In the genomic region with DNA sequence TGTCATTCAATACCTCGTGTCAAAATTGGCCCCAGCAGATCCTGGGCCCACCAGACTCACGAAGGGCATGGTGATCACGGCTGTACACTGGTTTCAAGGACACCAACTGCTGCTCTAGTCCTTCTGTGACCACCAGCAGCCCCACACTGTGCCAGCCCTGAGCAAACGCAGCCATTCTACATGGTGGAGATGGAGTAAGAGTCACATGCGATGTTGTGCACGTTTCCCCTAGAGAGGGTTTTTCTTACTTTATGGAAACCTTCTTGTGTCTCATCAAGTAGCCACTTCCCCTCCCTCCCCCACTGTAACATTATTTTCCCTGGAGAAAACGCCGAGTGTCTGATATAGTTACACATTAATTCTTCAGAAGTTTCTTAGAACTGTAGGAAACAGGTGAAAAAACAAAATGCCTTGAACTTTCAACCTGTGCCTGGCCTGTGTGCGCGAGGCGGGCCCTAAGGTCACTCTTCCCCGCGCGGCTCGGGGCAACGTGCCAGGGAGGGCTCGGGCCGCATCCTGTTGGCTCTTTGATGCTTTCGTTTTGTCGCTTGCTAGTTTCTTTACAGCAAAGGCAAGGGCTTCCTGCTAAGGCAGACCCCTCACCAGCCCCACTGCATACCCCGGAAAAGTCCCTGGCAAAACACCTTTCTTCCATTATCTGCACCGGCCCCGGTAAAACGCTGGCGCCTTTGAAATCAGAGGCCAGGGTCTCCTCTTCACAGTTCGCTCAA, we compare ENCODE assay signal across 1 cellular context.
TF ChIP-seq lines count a peak whose summit lies in the region.

No MANE protein-coding gene starts in this region.

TF ChIP-seq in HepG2, 621 proteins besides CTCF, POLR2A, EP300 and RAD21 (continued from another document and continues in another):
- TF ChIP-seq, protein P1, sequence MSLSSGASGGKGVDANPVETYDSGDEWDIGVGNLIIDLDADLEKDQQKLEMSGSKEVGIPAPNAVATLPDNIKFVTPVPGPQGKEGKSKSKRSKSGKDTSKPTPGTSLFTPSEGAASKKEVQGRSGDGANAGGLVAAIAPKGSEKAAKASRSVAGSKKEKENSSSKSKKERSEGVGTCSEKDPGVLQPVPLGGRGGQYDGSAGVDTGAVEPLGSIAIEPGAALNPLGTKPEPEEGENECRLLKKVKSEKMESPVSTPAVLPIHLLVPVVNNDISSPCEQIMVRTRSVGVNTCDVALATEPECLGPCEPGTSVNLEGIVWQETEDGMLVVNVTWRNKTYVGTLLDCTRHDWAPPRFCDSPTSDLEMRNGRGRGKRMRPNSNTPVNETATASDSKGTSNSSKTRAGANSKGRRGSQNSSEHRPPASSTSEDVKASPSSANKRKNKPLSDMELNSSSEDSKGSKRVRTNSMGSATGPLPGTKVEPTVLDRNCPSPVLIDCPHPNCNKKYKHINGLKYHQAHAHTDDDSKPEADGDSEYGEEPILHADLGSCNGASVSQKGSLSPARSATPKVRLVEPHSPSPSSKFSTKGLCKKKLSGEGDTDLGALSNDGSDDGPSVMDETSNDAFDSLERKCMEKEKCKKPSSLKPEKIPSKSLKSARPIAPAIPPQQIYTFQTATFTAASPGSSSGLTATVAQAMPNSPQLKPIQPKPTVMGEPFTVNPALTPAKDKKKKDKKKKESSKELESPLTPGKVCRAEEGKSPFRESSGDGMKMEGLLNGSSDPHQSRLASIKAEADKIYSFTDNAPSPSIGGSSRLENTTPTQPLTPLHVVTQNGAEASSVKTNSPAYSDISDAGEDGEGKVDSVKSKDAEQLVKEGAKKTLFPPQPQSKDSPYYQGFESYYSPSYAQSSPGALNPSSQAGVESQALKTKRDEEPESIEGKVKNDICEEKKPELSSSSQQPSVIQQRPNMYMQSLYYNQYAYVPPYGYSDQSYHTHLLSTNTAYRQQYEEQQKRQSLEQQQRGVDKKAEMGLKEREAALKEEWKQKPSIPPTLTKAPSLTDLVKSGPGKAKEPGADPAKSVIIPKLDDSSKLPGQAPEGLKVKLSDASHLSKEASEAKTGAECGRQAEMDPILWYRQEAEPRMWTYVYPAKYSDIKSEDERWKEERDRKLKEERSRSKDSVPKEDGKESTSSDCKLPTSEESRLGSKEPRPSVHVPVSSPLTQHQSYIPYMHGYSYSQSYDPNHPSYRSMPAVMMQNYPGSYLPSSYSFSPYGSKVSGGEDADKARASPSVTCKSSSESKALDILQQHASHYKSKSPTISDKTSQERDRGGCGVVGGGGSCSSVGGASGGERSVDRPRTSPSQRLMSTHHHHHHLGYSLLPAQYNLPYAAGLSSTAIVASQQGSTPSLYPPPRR (CRISPR knock-in tag; IDR thresholded peaks at IDR 0.05; ENCODE audit: borderline replicate concordance) = peak; percentile 76; the same call in 1 of the 2 replicates
- TF ChIP-seq ZFX (CRISPR knock-in tag; IDR thresholded peaks at IDR 0.05; ENCODE audit: low read depth) (peak; percentile 69; the same call in 1 of the 2 replicates), SMAD3 (CRISPR knock-in tag; IDR thresholded peaks at IDR 0.05) (peak; percentile 48; the same call in 1 of the 2 replicates), PHF8 (CRISPR knock-in tag; IDR thresholded peaks at IDR 0.05) (peak; percentile 35; the same call in 1 of the 2 replicates), BORCS8-MEF2B (CRISPR knock-in tag; IDR thresholded peaks at IDR 0.05) (0 out of 2 replicates have a peak, but pooled peaks have one; percentile 56), PHF21A (CRISPR knock-in tag; IDR thresholded peaks at IDR 0.05) (peak; percentile 48; the same call in 1 of the 2 replicates), RARA (CRISPR knock-in tag; IDR thresholded peaks at IDR 0.05) (peak; percentile 92), ZNF441 (CRISPR knock-in tag; IDR thresholded peaks at IDR 0.05; ENCODE audit: borderline replicate concordance) (peak; percentile 49; the same call in 1 of the 2 replicates), AGO1 (IDR thresholded peaks at IDR 0.05; ENCODE audit: low read depth, low read length, poor library complexity, severe bottlenecking) (no peak), HOXA5 (CRISPR knock-in tag; IDR thresholded peaks at IDR 0.05) (peak; percentile 70), SPEN (CRISPR knock-in tag; IDR thresholded peaks at IDR 0.05; ENCODE audit: low read depth) (peak; percentile 63; the same call in 1 of the 2 replicates), SAP130 (CRISPR knock-in tag; IDR thresholded peaks at IDR 0.05; ENCODE audit: low read depth) (peak; percentile 46; the same call in 1 of the 2 replicates), ZNF230 (CRISPR knock-in tag; IDR thresholded peaks at IDR 0.05) (peak; percentile 67), ELF4 (CRISPR knock-in tag; IDR thresholded peaks at IDR 0.05; ENCODE audit: borderline replicate concordance) (0 out of 2 replicates have a peak, but pooled peaks have one; percentile 57), SOX13 (IDR thresholded peaks at IDR 0.05) (no peak), SOX13 (CRISPR knock-in tag; conservative IDR thresholded peaks at IDR 0.05 in 1 of 2, IDR thresholded peaks at IDR 0.05 in 1 of 2) (peak in 1 of 2 experiments; percentile 57; a peak in 1 of 4 replicates), ZNF563 (CRISPR knock-in tag; IDR thresholded peaks at IDR 0.05) (peak; percentile 70; the same call in 1 of the 2 replicates), ZNF878 (CRISPR knock-in tag; IDR thresholded peaks at IDR 0.05) (0 out of 2 replicates have a peak, but pooled peaks have one; percentile 26), DPF2 (CRISPR knock-in tag; IDR thresholded peaks at IDR 0.05; ENCODE audit: borderline replicate concordance, low read depth) (peak; percentile 68; the same call in 1 of the 2 replicates), ZNF292 (CRISPR knock-in tag; IDR thresholded peaks at IDR 0.05; ENCODE audit: borderline replicate concordance, low read depth) (peak; percentile 63; the same call in 1 of the 2 replicates), HOXD1 (CRISPR knock-in tag; IDR thresholded peaks at IDR 0.05) (no peak), ZNF891 (CRISPR knock-in tag; IDR thresholded peaks at IDR 0.05) (no peak), NCOR1 (IDR thresholded peaks at IDR 0.05; ENCODE audit: borderline replicate concordance, low read length) (peak; percentile 72; the same call in 1 of the 2 replicates), PPARG (CRISPR knock-in tag; conservative IDR thresholded peaks at IDR 0.05) (peak; percentile 35; the same call in 1 of the 2 replicates), CENPT (CRISPR knock-in tag; IDR thresholded peaks at IDR 0.05; ENCODE audit: low read depth) (no peak), ZNF30 (CRISPR knock-in tag; IDR thresholded peaks at IDR 0.05) (0 out of 2 replicates have a peak, but pooled peaks have one; percentile 30), CBX1 (IDR thresholded peaks at IDR 0.05; ENCODE audit: low read depth) (no peak)
- TF ChIP-seq, protein P2, sequence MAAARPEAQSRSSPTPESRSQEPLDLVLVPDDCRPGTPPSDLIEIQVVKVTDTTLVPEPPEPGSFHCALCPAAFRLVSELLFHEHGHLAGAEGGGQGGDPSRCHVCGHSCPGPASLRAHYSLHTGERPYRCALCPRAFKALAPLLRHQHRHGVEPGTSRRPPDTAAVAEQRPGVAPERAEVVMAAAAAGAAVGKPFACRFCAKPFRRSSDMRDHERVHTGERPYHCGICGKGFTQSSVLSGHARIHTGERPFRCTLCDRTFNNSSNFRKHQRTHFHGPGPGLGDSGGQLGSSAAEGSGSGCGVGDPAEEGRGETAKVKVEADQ (CRISPR knock-in tag; IDR thresholded peaks at IDR 0.05; ENCODE audit: borderline replicate concordance) = no peak
- TF ChIP-seq, protein P3, sequence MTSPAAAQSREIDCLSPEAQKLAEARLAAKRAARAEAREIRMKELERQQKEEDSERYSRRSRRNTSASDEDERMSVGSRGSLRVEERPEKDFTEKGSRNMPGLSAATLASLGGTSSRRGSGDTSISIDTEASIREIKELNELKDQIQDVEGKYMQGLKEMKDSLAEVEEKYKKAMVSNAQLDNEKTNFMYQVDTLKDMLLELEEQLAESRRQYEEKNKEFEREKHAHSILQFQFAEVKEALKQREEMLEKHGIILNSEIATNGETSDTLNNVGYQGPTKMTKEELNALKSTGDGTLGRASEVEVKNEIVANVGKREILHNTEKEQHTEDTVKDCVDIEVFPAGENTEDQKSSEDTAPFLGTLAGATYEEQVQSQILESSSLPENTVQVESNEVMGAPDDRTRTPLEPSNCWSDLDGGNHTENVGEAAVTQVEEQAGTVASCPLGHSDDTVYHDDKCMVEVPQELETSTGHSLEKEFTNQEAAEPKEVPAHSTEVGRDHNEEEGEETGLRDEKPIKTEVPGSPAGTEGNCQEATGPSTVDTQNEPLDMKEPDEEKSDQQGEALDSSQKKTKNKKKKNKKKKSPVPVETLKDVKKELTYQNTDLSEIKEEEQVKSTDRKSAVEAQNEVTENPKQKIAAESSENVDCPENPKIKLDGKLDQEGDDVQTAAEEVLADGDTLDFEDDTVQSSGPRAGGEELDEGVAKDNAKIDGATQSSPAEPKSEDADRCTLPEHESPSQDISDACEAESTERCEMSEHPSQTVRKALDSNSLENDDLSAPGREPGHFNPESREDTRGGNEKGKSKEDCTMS (CRISPR knock-in tag; conservative IDR thresholded peaks at IDR 0.05) = no peak
- TF ChIP-seq, protein P4, sequence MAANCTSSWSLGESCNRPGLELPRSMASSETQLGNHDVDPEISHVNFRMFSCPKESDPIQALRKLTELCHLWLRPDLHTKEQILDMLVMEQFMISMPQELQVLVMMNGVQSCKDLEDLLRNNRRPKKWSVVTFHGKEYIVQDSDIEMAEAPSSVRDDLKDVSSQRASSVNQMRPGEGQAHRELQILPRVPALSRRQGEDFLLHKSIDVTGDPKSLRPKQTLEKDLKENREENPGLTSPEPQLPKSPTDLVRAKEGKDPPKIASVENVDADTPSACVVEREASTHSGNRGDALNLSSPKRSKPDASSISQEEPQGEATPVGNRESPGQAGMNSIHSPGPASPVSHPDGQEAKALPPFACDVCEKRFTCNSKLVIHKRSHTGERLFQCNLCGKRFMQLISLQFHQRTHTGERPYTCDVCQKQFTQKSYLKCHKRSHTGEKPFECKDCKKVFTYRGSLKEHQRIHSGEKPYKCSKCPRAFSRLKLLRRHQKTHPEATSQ (CRISPR knock-in tag; IDR thresholded peaks at IDR 0.05; ENCODE audit: borderline replicate concordance) = peak; percentile 47; the same call in 1 of the 2 replicates
- TF ChIP-seq, protein P5, sequence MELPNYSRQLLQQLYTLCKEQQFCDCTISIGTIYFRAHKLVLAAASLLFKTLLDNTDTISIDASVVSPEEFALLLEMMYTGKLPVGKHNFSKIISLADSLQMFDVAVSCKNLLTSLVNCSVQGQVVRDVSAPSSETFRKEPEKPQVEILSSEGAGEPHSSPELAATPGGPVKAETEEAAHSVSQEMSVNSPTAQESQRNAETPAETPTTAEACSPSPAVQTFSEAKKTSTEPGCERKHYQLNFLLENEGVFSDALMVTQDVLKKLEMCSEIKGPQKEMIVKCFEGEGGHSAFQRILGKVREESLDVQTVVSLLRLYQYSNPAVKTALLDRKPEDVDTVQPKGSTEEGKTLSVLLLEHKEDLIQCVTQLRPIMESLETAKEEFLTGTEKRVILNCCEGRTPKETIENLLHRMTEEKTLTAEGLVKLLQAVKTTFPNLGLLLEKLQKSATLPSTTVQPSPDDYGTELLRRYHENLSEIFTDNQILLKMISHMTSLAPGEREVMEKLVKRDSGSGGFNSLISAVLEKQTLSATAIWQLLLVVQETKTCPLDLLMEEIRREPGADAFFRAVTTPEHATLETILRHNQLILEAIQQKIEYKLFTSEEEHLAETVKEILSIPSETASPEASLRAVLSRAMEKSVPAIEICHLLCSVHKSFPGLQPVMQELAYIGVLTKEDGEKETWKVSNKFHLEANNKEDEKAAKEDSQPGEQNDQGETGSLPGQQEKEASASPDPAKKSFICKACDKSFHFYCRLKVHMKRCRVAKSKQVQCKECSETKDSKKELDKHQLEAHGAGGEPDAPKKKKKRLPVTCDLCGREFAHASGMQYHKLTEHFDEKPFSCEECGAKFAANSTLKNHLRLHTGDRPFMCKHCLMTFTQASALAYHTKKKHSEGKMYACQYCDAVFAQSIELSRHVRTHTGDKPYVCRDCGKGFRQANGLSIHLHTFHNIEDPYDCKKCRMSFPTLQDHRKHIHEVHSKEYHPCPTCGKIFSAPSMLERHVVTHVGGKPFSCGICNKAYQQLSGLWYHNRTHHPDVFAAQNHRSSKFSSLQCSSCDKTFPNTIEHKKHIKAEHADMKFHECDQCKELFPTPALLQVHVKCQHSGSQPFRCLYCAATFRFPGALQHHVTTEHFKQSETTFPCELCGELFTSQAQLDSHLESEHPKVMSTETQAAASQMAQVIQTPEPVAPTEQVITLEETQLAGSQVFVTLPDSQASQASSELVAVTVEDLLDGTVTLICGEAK (IDR thresholded peaks at IDR 0.05) = no peak
- TF ChIP-seq, protein P5 (CRISPR knock-in tag; IDR thresholded peaks at IDR 0.05) = peak; percentile 60
